In genomic region chr20:50297498-50298348, GRCh38 we compare ENCODE assay signal across 1 cellular context.
TF ChIP-seq lines count a peak whose summit lies in the region.

No MANE protein-coding gene starts in this region.

TF ChIP-seq in SK-N-SH treated with all-trans-retinoic acid at 6 μM for 48 hours, 23 proteins besides CTCF, POLR2A, EP300 and RAD21 (continued from another document):
- TF ChIP-seq PATZ1 (CRISPR knock-in tag; IDR thresholded peaks at IDR 0.05; ENCODE audit: borderline replicate concordance) (no peak), ZNF565 (CRISPR knock-in tag; conservative IDR thresholded peaks at IDR 0.05; ENCODE audit: low read depth) (no peak), ZNF70 (CRISPR knock-in tag; IDR thresholded peaks at IDR 0.05) (no peak), OSR1 (CRISPR knock-in tag; IDR thresholded peaks at IDR 0.05) (no peak), GLIS3 (CRISPR knock-in tag; IDR thresholded peaks at IDR 0.05) (no peak), ZNF8 (CRISPR knock-in tag; IDR thresholded peaks at IDR 0.05) (no peak), ZC3H10 (CRISPR knock-in tag; IDR thresholded peaks at IDR 0.05) (no peak)
